In the genomic region with DNA sequence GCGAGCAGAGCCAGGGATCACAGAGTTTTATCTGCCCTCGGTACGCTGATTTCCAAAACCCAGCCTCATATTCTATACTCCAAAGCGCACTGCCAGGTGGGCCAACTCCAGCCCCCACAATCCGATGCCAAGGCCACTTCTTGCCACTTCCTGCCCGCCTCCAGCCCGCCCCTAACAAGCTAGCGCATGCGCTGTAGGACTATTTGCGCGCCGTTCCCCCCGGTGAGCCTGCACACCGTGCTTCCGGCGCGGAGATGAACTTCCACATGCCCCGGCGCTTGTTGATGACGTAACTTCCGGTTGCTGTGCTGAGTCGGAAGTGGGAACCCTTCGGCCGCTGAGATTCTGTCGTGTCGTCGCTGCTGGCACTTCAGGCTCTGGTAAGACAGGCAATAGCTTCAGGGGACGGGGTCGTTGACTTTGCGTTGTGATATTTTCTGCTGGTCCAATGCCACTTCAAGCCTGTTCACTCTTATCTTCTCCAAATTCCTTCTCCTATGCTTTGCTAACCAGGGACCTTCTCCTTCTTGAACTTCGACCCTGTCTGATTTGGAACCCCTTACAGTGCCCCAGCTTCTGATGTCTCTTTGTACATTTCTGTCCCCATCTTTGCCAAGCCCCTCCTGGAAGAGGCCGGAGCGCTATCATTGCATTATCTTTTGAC, we compare ENCODE assay signal across 2 cellular contexts.
A peak's percentile ranks its signal among the peaks of the same experiment; 100 is the strongest.
TF ChIP-seq lines count a peak whose summit lies in the region.

A gene with protein sequence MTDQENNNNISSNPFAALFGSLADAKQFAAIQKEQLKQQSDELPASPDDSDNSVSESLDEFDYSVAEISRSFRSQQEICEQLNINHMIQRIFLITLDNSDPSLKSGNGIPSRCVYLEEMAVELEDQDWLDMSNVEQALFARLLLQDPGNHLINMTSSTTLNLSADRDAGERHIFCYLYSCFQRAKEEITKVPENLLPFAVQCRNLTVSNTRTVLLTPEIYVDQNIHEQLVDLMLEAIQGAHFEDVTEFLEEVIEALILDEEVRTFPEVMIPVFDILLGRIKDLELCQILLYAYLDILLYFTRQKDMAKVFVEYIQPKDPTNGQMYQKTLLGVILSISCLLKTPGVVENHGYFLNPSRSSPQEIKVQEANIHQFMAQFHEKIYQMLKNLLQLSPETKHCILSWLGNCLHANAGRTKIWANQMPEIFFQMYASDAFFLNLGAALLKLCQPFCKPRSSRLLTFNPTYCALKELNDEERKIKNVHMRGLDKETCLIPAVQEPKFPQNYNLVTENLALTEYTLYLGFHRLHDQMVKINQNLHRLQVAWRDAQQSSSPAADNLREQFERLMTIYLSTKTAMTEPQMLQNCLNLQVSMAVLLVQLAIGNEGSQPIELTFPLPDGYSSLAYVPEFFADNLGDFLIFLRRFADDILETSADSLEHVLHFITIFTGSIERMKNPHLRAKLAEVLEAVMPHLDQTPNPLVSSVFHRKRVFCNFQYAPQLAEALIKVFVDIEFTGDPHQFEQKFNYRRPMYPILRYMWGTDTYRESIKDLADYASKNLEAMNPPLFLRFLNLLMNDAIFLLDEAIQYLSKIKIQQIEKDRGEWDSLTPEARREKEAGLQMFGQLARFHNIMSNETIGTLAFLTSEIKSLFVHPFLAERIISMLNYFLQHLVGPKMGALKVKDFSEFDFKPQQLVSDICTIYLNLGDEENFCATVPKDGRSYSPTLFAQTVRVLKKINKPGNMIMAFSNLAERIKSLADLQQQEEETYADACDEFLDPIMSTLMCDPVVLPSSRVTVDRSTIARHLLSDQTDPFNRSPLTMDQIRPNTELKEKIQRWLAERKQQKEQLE (plus strand): TSS at position 306 of the 664 bp plus-strand sequence. CDS start 5,481 bp downstream, outside the sequence.

TF ChIP-seq in HEK293, 187 proteins besides CTCF, POLR2A, EP300 and RAD21 (continued from another document and continues in another):
- TF ChIP-seq, protein P1, sequence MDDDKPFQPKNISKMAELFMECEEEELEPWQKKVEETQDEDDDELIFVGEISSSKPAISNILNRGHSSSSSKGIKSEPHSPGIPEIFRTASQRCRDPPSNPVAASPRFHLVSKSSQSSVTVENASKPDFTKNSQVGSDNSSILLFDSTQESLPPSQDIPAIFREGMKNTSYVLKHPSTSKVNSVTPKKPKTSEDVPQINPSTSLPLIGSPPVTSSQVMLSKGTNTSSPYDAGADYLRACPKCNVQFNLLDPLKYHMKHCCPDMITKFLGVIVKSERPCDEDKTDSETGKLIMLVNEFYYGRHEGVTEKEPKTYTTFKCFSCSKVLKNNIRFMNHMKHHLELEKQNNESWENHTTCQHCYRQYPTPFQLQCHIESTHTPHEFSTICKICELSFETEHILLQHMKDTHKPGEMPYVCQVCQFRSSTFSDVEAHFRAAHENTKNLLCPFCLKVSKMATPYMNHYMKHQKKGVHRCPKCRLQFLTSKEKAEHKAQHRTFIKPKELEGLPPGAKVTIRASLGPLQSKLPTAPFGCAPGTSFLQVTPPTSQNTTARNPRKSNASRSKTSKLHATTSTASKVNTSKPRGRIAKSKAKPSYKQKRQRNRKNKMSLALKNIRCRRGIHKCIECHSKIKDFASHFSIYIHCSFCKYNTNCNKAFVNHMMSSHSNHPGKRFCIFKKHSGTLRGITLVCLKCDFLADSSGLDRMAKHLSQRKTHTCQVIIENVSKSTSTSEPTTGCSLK (tag by site-specific recombination; IDR thresholded peaks at IDR 0.05): no peak
- TF ChIP-seq ZNF560 (tag by site-specific recombination; IDR thresholded peaks at IDR 0.05; ENCODE audit: borderline replicate concordance): no peak
- no peak for TF ChIP-seq ZSCAN23 (tag by site-specific recombination; IDR thresholded peaks at IDR 0.05)
- TF ChIP-seq ZNF157 (tag by site-specific recombination; IDR thresholded peaks at IDR 0.05): no peak
- TF ChIP-seq, protein P2, sequence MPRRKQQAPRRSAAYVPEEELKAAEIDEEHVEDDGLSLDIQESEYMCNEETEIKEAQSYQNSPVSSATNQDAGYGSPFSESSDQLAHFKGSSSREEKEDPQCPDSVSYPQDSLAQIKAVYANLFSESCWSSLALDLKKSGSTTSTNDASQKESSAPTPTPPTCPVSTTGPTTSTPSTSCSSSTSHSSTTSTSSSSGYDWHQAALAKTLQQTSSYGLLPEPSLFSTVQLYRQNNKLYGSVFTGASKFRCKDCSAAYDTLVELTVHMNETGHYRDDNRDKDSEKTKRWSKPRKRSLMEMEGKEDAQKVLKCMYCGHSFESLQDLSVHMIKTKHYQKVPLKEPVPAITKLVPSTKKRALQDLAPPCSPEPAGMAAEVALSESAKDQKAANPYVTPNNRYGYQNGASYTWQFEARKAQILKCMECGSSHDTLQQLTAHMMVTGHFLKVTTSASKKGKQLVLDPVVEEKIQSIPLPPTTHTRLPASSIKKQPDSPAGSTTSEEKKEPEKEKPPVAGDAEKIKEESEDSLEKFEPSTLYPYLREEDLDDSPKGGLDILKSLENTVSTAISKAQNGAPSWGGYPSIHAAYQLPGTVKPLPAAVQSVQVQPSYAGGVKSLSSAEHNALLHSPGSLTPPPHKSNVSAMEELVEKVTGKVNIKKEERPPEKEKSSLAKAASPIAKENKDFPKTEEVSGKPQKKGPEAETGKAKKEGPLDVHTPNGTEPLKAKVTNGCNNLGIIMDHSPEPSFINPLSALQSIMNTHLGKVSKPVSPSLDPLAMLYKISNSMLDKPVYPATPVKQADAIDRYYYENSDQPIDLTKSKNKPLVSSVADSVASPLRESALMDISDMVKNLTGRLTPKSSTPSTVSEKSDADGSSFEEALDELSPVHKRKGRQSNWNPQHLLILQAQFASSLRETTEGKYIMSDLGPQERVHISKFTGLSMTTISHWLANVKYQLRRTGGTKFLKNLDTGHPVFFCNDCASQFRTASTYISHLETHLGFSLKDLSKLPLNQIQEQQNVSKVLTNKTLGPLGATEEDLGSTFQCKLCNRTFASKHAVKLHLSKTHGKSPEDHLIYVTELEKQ (tag by site-specific recombination; IDR thresholded peaks at IDR 0.05; ENCODE audit: borderline replicate concordance): no peak
- TF ChIP-seq ZNF239 (tag by site-specific recombination; IDR thresholded peaks at IDR 0.05): no peak
- TF ChIP-seq ZNF184 (tag by site-specific recombination; IDR thresholded peaks at IDR 0.05): no peak
- no peak for TF ChIP-seq ZNF473 (tag by site-specific recombination; IDR thresholded peaks at IDR 0.05)
- TF ChIP-seq ZNF654 (tag by site-specific recombination; IDR thresholded peaks at IDR 0.05; ENCODE audit: low read depth): no peak
- TF ChIP-seq ZNF777 (tag by site-specific recombination; IDR thresholded peaks at IDR 0.05; ENCODE audit: borderline replicate concordance): no peak
- peak; percentile 50; the same call in 1 of the 2 replicates for TF ChIP-seq ZNF76 (tag by site-specific recombination; IDR thresholded peaks at IDR 0.05; ENCODE audit: borderline replicate concordance, low read depth)
- TF ChIP-seq, protein P3, sequence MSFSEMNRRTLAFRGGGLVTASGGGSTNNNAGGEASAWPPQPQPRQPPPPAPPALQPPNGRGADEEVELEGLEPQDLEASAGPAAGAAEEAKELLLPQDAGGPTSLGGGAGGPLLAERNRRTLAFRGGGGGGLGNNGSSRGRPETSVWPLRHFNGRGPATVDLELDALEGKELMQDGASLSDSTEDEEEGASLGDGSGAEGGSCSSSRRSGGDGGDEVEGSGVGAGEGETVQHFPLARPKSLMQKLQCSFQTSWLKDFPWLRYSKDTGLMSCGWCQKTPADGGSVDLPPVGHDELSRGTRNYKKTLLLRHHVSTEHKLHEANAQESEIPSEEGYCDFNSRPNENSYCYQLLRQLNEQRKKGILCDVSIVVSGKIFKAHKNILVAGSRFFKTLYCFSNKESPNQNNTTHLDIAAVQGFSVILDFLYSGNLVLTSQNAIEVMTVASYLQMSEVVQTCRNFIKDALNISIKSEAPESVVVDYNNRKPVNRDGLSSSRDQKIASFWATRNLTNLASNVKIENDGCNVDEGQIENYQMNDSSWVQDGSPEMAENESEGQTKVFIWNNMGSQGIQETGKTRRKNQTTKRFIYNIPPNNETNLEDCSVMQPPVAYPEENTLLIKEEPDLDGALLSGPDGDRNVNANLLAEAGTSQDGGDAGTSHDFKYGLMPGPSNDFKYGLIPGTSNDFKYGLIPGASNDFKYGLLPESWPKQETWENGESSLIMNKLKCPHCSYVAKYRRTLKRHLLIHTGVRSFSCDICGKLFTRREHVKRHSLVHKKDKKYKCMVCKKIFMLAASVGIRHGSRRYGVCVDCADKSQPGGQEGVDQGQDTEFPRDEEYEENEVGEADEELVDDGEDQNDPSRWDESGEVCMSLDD (tag by site-specific recombination; IDR thresholded peaks at IDR 0.05): no peak
- TF ChIP-seq ZNF677 (tag by site-specific recombination; IDR thresholded peaks at IDR 0.05): no peak
- no peak for TF ChIP-seq ZBTB1 (tag by site-specific recombination; IDR thresholded peaks at IDR 0.05)

TF ChIP-seq in SK-N-SH, 30 proteins besides CTCF, POLR2A, EP300 and RAD21 (continued from another document):
- TF ChIP-seq, protein P4, sequence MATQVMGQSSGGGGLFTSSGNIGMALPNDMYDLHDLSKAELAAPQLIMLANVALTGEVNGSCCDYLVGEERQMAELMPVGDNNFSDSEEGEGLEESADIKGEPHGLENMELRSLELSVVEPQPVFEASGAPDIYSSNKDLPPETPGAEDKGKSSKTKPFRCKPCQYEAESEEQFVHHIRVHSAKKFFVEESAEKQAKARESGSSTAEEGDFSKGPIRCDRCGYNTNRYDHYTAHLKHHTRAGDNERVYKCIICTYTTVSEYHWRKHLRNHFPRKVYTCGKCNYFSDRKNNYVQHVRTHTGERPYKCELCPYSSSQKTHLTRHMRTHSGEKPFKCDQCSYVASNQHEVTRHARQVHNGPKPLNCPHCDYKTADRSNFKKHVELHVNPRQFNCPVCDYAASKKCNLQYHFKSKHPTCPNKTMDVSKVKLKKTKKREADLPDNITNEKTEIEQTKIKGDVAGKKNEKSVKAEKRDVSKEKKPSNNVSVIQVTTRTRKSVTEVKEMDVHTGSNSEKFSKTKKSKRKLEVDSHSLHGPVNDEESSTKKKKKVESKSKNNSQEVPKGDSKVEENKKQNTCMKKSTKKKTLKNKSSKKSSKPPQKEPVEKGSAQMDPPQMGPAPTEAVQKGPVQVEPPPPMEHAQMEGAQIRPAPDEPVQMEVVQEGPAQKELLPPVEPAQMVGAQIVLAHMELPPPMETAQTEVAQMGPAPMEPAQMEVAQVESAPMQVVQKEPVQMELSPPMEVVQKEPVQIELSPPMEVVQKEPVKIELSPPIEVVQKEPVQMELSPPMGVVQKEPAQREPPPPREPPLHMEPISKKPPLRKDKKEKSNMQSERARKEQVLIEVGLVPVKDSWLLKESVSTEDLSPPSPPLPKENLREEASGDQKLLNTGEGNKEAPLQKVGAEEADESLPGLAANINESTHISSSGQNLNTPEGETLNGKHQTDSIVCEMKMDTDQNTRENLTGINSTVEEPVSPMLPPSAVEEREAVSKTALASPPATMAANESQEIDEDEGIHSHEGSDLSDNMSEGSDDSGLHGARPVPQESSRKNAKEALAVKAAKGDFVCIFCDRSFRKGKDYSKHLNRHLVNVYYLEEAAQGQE (IDR thresholded peaks at IDR 0.05; ENCODE audit: low read depth, low read length): no peak
- TF ChIP-seq, protein P5, sequence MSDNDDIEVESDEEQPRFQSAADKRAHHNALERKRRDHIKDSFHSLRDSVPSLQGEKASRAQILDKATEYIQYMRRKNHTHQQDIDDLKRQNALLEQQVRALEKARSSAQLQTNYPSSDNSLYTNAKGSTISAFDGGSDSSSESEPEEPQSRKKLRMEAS (IDR thresholded peaks at IDR 0.05; ENCODE audit: low read depth): peak; percentile 90
- TF ChIP-seq, protein P6, sequence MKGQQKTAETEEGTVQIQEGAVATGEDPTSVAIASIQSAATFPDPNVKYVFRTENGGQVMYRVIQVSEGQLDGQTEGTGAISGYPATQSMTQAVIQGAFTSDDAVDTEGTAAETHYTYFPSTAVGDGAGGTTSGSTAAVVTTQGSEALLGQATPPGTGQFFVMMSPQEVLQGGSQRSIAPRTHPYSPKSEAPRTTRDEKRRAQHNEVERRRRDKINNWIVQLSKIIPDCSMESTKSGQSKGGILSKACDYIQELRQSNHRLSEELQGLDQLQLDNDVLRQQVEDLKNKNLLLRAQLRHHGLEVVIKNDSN (IDR thresholded peaks at IDR 0.05; ENCODE audit: borderline replicate concordance, low read depth): peak; percentile 31; the same call in 1 of the 2 replicates
- TF ChIP-seq, protein P7, sequence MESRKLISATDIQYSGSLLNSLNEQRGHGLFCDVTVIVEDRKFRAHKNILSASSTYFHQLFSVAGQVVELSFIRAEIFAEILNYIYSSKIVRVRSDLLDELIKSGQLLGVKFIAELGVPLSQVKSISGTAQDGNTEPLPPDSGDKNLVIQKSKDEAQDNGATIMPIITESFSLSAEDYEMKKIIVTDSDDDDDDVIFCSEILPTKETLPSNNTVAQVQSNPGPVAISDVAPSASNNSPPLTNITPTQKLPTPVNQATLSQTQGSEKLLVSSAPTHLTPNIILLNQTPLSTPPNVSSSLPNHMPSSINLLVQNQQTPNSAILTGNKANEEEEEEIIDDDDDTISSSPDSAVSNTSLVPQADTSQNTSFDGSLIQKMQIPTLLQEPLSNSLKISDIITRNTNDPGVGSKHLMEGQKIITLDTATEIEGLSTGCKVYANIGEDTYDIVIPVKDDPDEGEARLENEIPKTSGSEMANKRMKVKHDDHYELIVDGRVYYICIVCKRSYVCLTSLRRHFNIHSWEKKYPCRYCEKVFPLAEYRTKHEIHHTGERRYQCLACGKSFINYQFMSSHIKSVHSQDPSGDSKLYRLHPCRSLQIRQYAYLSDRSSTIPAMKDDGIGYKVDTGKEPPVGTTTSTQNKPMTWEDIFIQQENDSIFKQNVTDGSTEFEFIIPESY (IDR thresholded peaks at IDR 0.05; ENCODE audit: borderline replicate concordance, low read depth): no peak
- TF ChIP-seq FOXM1 (IDR thresholded peaks at IDR 0.05; ENCODE audit: low read depth) (no peak), MXI1 (IDR thresholded peaks at IDR 0.05; ENCODE audit: low read depth, low read length) (peak; percentile 68; the same call in 1 of the 2 replicates), CHD2 (IDR thresholded peaks at IDR 0.05; ENCODE audit: low read length, partially characterized antibody) (peak; percentile 78), TAF1 (IDR thresholded peaks at IDR 0.05; ENCODE audit: borderline replicate concordance, low read depth, low read length) (peak; percentile 74), SIN3A (IDR thresholded peaks at IDR 0.05; ENCODE audit: borderline replicate concordance, low read depth, low read length) (peak; percentile 84; the same call in 1 of the 2 replicates), NRF1 (IDR thresholded peaks at IDR 0.05; ENCODE audit: low read depth, low read length) (peak; percentile 65), GABPA (IDR thresholded peaks at IDR 0.05; ENCODE audit: low read depth) (peak; percentile 99), POLR2AphosphoS5 (IDR thresholded peaks at IDR 0.05; ENCODE audit: low read depth, low read length) (peak; percentile 91), YY1 (IDR thresholded peaks at IDR 0.05; ENCODE audit: low read depth) (0 out of 2 replicates have a peak, but pooled peaks have one; percentile 23), NFIC (IDR thresholded peaks at IDR 0.05; ENCODE audit: borderline replicate concordance) (no peak)
- TF ChIP-seq, protein P8, sequence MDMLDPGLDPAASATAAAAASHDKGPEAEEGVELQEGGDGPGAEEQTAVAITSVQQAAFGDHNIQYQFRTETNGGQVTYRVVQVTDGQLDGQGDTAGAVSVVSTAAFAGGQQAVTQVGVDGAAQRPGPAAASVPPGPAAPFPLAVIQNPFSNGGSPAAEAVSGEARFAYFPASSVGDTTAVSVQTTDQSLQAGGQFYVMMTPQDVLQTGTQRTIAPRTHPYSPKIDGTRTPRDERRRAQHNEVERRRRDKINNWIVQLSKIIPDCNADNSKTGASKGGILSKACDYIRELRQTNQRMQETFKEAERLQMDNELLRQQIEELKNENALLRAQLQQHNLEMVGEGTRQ (IDR thresholded peaks at IDR 0.05; ENCODE audit: borderline replicate concordance, low read depth, low read length): 0 out of 2 replicates have a peak, but pooled peaks have one; percentile 30
